ENCODE assay signal across 1 cellular context in the genomic region with DNA sequence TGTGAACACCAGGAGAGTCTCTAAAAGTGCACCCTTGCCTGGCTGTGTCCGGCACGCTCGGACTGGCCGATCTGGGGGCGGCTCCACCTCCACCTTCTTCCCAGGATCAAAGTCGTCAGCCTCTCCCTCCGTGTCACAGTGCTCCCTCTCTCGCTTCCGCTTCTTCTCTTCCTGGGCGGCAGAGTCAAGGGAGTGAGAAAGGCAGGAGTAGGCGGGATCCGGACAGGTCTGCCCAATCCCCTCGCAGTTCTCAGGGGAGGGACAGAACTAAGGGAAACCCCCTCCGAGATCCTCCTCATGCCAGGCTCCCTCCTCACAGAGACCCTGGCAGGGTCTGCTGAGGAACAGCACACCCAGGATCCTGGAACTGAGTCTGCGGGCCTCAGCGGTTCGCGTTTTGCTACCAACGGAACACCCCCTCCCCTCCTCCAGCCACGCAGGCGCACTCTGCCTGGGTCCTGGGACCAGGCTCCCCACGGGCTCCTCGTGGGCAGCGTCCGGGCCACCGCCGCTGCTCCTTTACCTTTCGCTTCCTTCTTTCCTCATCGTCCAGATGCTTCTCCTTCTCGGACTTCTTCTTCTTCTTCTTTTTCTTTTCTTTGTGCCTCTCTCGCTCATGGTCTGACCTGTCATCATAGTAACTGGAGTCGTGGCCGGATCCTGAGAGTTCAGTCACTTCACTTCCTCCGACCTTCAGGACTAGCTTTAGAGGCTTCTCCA.
TF ChIP-seq lines count a peak whose summit lies in the region.

No MANE protein-coding gene starts in this region.

TF ChIP-seq in H1, 55 proteins besides CTCF, POLR2A, EP300 and RAD21:
- TF ChIP-seq SP4 (IDR thresholded peaks at IDR 0.05; ENCODE audit: low read length) = no peak
- TF ChIP-seq RNF2 (IDR thresholded peaks at IDR 0.05; ENCODE audit: borderline replicate concordance, low read depth, low read length, missing control alignments, poor library complexity, severe bottlenecking) = no peak
- TF ChIP-seq GABPA (IDR thresholded peaks at IDR 0.05; ENCODE audit: borderline replicate concordance, insufficient read depth, low read length) = no peak
- TF ChIP-seq SP2 (IDR thresholded peaks at IDR 0.05; ENCODE audit: low read length) = no peak
- no peak for TF ChIP-seq HDAC2 (IDR thresholded peaks at IDR 0.05; ENCODE audit: borderline replicate concordance in 1 of 2, low read depth in 2 of 2, low read length in 2 of 2)
- TF ChIP-seq EZH2 (IDR thresholded peaks at IDR 0.05; ENCODE audit: low read depth, low read length, severe bottlenecking) = no peak
- no peak for TF ChIP-seq EGR1 (IDR thresholded peaks at IDR 0.05; ENCODE audit: borderline replicate concordance, low read depth, low read length)
- TF ChIP-seq, protein P1, sequence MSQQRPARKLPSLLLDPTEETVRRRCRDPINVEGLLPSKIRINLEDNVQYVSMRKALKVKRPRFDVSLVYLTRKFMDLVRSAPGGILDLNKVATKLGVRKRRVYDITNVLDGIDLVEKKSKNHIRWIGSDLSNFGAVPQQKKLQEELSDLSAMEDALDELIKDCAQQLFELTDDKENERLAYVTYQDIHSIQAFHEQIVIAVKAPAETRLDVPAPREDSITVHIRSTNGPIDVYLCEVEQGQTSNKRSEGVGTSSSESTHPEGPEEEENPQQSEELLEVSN (IDR thresholded peaks at IDR 0.05) = no peak
- TF ChIP-seq SAP30 (IDR thresholded peaks at IDR 0.05; ENCODE audit: insufficient read depth, insufficient replicate concordance, low read length) = no peak
- TF ChIP-seq, protein P2, sequence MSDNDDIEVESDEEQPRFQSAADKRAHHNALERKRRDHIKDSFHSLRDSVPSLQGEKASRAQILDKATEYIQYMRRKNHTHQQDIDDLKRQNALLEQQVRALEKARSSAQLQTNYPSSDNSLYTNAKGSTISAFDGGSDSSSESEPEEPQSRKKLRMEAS (IDR thresholded peaks at IDR 0.05) = no peak
- TF ChIP-seq NRF1 (IDR thresholded peaks at IDR 0.05; ENCODE audit: low read depth, low read length) = no peak
- TF ChIP-seq SRF (IDR thresholded peaks at IDR 0.05; ENCODE audit: low read depth, low read length) = no peak
- no peak for TF ChIP-seq SUZ12 (IDR thresholded peaks at IDR 0.05; ENCODE audit: low read length)
- TF ChIP-seq, protein P3, sequence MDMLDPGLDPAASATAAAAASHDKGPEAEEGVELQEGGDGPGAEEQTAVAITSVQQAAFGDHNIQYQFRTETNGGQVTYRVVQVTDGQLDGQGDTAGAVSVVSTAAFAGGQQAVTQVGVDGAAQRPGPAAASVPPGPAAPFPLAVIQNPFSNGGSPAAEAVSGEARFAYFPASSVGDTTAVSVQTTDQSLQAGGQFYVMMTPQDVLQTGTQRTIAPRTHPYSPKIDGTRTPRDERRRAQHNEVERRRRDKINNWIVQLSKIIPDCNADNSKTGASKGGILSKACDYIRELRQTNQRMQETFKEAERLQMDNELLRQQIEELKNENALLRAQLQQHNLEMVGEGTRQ (IDR thresholded peaks at IDR 0.05; ENCODE audit: low read length) = no peak
- no peak for TF ChIP-seq SIN3A (conservative IDR thresholded peaks at IDR 0.05 in 1 of 2, IDR thresholded peaks at IDR 0.05 in 1 of 2; ENCODE audit: low read depth in 1 of 2, low read length in 2 of 2)
- no peak for TF ChIP-seq JUND (IDR thresholded peaks at IDR 0.05; ENCODE audit: low read length)
- no peak for TF ChIP-seq ZNF274 (IDR thresholded peaks at IDR 0.05; ENCODE audit: borderline replicate concordance, extremely low read depth, low read length)
- TF ChIP-seq HDAC6 (IDR thresholded peaks at IDR 0.05; ENCODE audit: low read depth, low read length) = no peak
- no peak for TF ChIP-seq TCF12 (IDR thresholded peaks at IDR 0.05; ENCODE audit: low read depth, low read length)
